Comparison of ENCODE assay signal across 1 cellular context in genomic region chr12:7444076-7444475, GRCh38.
TF ChIP-seq lines count a peak whose summit lies in the region.

TSS of gene CD163L1 (minus strand) at chr12:7444153. CDS start at chr12:7444127, 26 bp downstream.

TF ChIP-seq in HCT116, 20 proteins besides CTCF, POLR2A, EP300 and RAD21 (continued from another document):
- TF ChIP-seq CEBPB (IDR thresholded peaks at IDR 0.05; ENCODE audit: low read depth) (no peak), MAX (IDR thresholded peaks at IDR 0.05) (no peak), ZBTB33 (IDR thresholded peaks at IDR 0.05; ENCODE audit: extremely low read depth, insufficient replicate concordance, low read length) (no peak), ZFX (IDR thresholded peaks at IDR 0.05) (no peak), SRF (IDR thresholded peaks at IDR 0.05; ENCODE audit: low read depth) (no peak)
